In the genomic region with DNA sequence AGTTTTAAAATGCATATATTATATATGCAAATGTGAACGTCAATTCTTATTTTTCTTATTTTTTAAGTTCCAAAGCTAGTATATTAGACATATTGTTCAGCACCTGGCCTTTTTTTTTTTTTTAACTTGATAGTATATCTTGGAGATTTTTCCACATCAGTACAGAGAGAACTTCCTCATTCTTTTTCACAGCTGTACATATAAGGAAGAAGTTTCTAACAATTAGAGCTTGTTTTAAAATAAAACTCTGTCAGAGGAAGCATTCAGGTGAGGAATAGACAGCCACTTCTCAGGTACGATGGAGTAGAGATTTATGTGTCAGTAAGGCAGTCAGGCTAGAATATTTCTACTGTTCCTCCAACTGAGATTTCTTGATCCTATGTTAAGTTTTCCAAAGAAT, we compare ENCODE assay signal across 1 cellular context.
TF ChIP-seq lines count a peak whose summit lies in the region.

No MANE protein-coding gene starts in this region.

TF ChIP-seq in IMR-90, 13 proteins besides CTCF, POLR2A, EP300 and RAD21 (continued from another document):
- no peak for TF ChIP-seq BHLHE40 (IDR thresholded peaks at IDR 0.05; ENCODE audit: low read depth, low read length)
- no peak for TF ChIP-seq MAFK (IDR thresholded peaks at IDR 0.05; ENCODE audit: low read depth, low read length)
- TF ChIP-seq CEBPB (IDR thresholded peaks at IDR 0.05; ENCODE audit: low read depth, low read length), result no peak
- no peak for TF ChIP-seq NFE2L2 (IDR thresholded peaks at IDR 0.05; ENCODE audit: low read depth, low read length)
- TF ChIP-seq FOS (IDR thresholded peaks at IDR 0.05; ENCODE audit: low read depth, low read length), result no peak
- no peak for TF ChIP-seq ELK1 (IDR thresholded peaks at IDR 0.05; ENCODE audit: borderline replicate concordance, low read depth, low read length)
